ENCODE assay signal across 8 cellular contexts in genomic region chrX:103686199-103687072, GRCh38. TPM values are rescaled to one million over a fixed set of nuclear protein-coding genes. Genes with fewer than 3 reads are reported as not detected.
A peak's percentile ranks its signal among the peaks of the same experiment; 100 is the strongest.
DNase-seq lines count a peak whose midpoint lies in the region; ATAC-seq and TF ChIP-seq lines count a peak whose summit lies in the region.

A gene with protein sequence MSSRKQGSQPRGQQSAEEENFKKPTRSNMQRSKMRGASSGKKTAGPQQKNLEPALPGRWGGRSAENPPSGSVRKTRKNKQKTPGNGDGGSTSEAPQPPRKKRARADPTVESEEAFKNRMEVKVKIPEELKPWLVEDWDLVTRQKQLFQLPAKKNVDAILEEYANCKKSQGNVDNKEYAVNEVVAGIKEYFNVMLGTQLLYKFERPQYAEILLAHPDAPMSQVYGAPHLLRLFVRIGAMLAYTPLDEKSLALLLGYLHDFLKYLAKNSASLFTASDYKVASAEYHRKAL (minus strand): TSS chrX:103686699. CDS start chrX:103677027, 9,672 bp downstream.

- CTCF ChIA-PET in PC-3 (lab: Charles Lee): interaction anchor here (0.6 to 1.0 kb wide), 3 partner anchors 88 to 507 kb away, joined by 3 to 23 read pairs (median 3); no protein-coding TSS in a partner anchor

- H3K4me3 ChIP-seq in PC-3 (ENCODE audit: low read length) (peak within 1 kb of the TSS; percentile 97), mucosa of rectum (ENCODE audit: low read length in 2 of 2) (peak within 1 kb of the TSS; percentile 85 to 86)

- TF ChIP-seq POLR2A in erythroblast (IDR thresholded peaks at IDR 0.05; ENCODE audit: low read length): peak; percentile 97

- H3K4me2 ChIP-seq in PC-3 (ENCODE audit: low read length): peak within 1 kb of the TSS; percentile 93

- no peaks in the 10 kb centered on the region for H3K27me3 ChIP-seq in PC-3 (ENCODE audit: low read length)
- H3K27me3 ChIP-seq in mucosa of rectum (ENCODE audit: control insufficient read depth in 2 of 2, insufficient read depth in 2 of 2, low read length in 2 of 2): no peaks in the 10 kb centered on the region

- DNase-seq in DMS153 (lab: John Stamatoyannopoulos, UW): peak; percentile 97
- DNase-seq in PC-3: peak; percentile 97
- DNase-seq in activated T-cell treated with anti-CD3 and anti-CD28 coated beads for 48 hours (ENCODE audit: low read depth): peak; percentile 73
- peak; percentile 95 to 98 for DNase-seq in erythroblast (lab: John Stamatoyannopoulos, UW)
- DNase-seq in stimulated activated CD8-positive, alpha-beta memory T cell treated with anti-CD3 and anti-CD28 coated beads, Interleukin-7, amount 100 ng/mL, for 24 hours (ENCODE audit: low read depth): peak; percentile 55

- TF ChIP-seq RAD21 in Ishikawa (IDR thresholded peaks at IDR 0.05; ENCODE audit: low read depth): no peak

- H4K20me1 ChIP-seq in PC-3 (ENCODE audit: low read length): peaks cover 23% of the 10 kb centered on the region

- no peaks in the 10 kb centered on the region for H3K9me2 ChIP-seq in PC-3 (replicated peaks; ENCODE audit: low read length)

- TF ChIP-seq CTCF in PC-3 (conservative IDR thresholded peaks at IDR 0.05; ENCODE audit: low read depth, low read length): no peak

- H3K4me1 ChIP-seq in PC-3 (ENCODE audit: insufficient read depth, low read length) (peaks cover 22% of the 10 kb centered on the region), mucosa of rectum (ENCODE audit: control insufficient read depth in 2 of 2, insufficient read depth in 2 of 2, low read length in 2 of 2) (peaks cover 2 to 3% of the 10 kb centered on the region in 2 donors)

- TF ChIP-seq EP300 in Ishikawa (IDR thresholded peaks at IDR 0.05; ENCODE audit: borderline replicate concordance): no peak

- POLR2A ChIA-PET in PC-3 (lab: Charles Lee; ENCODE audit: unreplicated experiment): interaction anchor here (0.6 to 1.0 kb wide), 4 partner anchors 56 to 147 kb away, joined by 3 to 14 read pairs (median 4); no protein-coding TSS in a partner anchor

- peaks cover 47% of the 10 kb centered on the region for H3K79me2 ChIP-seq in PC-3 (ENCODE audit: low read length)

- TSS peak; percentile 67 for BruUV-seq in PC-3 (replicated peaks; lab: Mats Ljungman, UMichigan)

- peak within 1 kb of the TSS; percentile 82 for H2AFZ ChIP-seq in PC-3 (ENCODE audit: low read length)

- peak within 1 kb of the TSS; percentile 98 for H3K27ac ChIP-seq in PC-3 (ENCODE audit: low read length)
- peak within 1 kb of the TSS; percentile 93 to 96 for H3K27ac ChIP-seq in mucosa of rectum (ENCODE audit: low read depth in 2 of 2, low read length in 2 of 2)

- H3K9ac ChIP-seq in PC-3 (ENCODE audit: low read length) (peak within 1 kb of the TSS; percentile 99), mucosa of rectum (ENCODE audit: low read depth in 1 of 2, low read length in 2 of 2) (peak within 1 kb of the TSS; percentile 85 to 90)

- intact Hi-C loops in PC-3 (cut with micrococcal nuclease): loop anchor here (2.0 to 5.0 kb wide), 4 partner anchors 48 to 231 kb away; no protein-coding TSS in a partner anchor

- H3K36me3 ChIP-seq in PC-3 (ENCODE audit: low read depth, low read length): peaks cover 39% of the 10 kb centered on the region
- H3K36me3 ChIP-seq in mucosa of rectum (ENCODE audit: control insufficient read depth in 2 of 2, insufficient read depth in 2 of 2, low read length in 2 of 2): peaks cover 11 to 12% of the 10 kb centered on the region in 2 donors

- no peaks in the 10 kb centered on the region for H3K9me3 ChIP-seq in PC-3 (ENCODE audit: low read length)
- H3K9me3 ChIP-seq in mucosa of rectum (ENCODE audit: control insufficient read depth in 2 of 2, low read length in 2 of 2): no peaks in the 10 kb centered on the region

- peaks cover 3% of the 10 kb centered on the region for H3F3A ChIP-seq in PC-3 (ENCODE audit: low read length, unreplicated experiment)

- peak; percentile 92 for ATAC-seq in GM21576 (IDR thresholded peaks at IDR 0.05; ENCODE audit: unreplicated experiment)
- ATAC-seq in PC-3: peak; percentile 83

TF ChIP-seq in Ishikawa, 13 proteins besides CTCF, POLR2A, EP300 and RAD21:
- TF ChIP-seq TEAD4 (IDR thresholded peaks at IDR 0.05) (no peak), USF1 (IDR thresholded peaks at IDR 0.05) (peak; percentile 86), CREB1 (IDR thresholded peaks at IDR 0.05; ENCODE audit: low read depth) (peak; percentile 86), YY1 (IDR thresholded peaks at IDR 0.05; ENCODE audit: low read depth) (peak; percentile 86), ZBTB7A (IDR thresholded peaks at IDR 0.05; ENCODE audit: low read depth) (no peak), NFIC (IDR thresholded peaks at IDR 0.05) (peak; percentile 12; the same call in 1 of the 2 replicates), FOXM1 (IDR thresholded peaks at IDR 0.05; ENCODE audit: borderline replicate concordance, low read depth) (peak; percentile 37; the same call in 1 of the 2 replicates), REST (IDR thresholded peaks at IDR 0.05; ENCODE audit: low read depth) (no peak), CEBPB (IDR thresholded peaks at IDR 0.05) (no peak), TCF12 (IDR thresholded peaks at IDR 0.05; ENCODE audit: low read depth) (no peak), EGR1 (IDR thresholded peaks at IDR 0.05) (no peak), TAF1 (IDR thresholded peaks at IDR 0.05; ENCODE audit: low read depth) (peak; percentile 72)
- TF ChIP-seq, protein P1, sequence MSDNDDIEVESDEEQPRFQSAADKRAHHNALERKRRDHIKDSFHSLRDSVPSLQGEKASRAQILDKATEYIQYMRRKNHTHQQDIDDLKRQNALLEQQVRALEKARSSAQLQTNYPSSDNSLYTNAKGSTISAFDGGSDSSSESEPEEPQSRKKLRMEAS (IDR thresholded peaks at IDR 0.05): no peak

RNA-seq across cellular contexts. Expression of the gene that starts here (rescaled TPM):
- total RNA-seq in PC-3 (2014; rRNA removed): 349 and 414 TPM in 2 replicates

Comparison
In these comparisons a context has a peak if more than half of its experiments do, and no peak if none do; other contexts are left out.
1. Peak in every context shown above with its lines: DNase-seq, ATAC-seq, H3K4me3 ChIP-seq and H3K27ac ChIP-seq.